In genomic region chr14:99721792-99722516, GRCh38 we compare ENCODE assay signal across 27 cellular contexts. TPM values are rescaled to one million over a fixed set of nuclear protein-coding genes. Genes with fewer than 3 reads are reported as not detected.
DNase-seq lines count a peak whose midpoint lies in the region; ATAC-seq, FAIRE-seq and TF ChIP-seq lines count a peak whose summit lies in the region.
"Had no signal": no experiment of that assay in that cellular context is flagged by ENCODE, and none has a peak within 500 bp of the region (broad histone marks: within the 10 kb centered on the region; RNA-seq: fewer than 3 reads in every experiment).

No MANE protein-coding gene starts in this region.

- POLR2A ChIA-PET in HEK293 (lab: Yijun Ruan, JAX) (no interaction called here), K562 (lab: Yijun Ruan, JAX) (no interaction called here)

- no peak overlapping the region for H3K4me3 ChIP-seq in HEK293 (ENCODE audit: low read depth, low read length)
- H3K4me3 ChIP-seq in K562 = no peak overlapping the region
- no peak overlapping the region for H3K4me3 ChIP-seq in right lobe of liver
- no peak overlapping the region for H3K4me3 ChIP-seq in upper lobe of right lung
- H3K4me3 ChIP-seq: adrenal gland; BLaER1 treated with 17β-estradiol and CSF1 and Interleukin-3, amounts not matched to agents 10 nM and 100 nM; body of pancreas; dorsolateral prefrontal cortex; stomach had no signal

- H4K20me1 ChIP-seq in K562 (replicated peaks; ENCODE audit: control insufficient read depth, insufficient read depth, low read length) = 0 out of 2 replicates have a peak, but pooled peaks cover 4% of the 10 kb centered on the region

- CTCF ChIA-PET in HEK293 (lab: Yijun Ruan, JAX) = interaction anchor here (1.4 kb wide), 1 partner anchor 163 kb away, joined by 3 read pairs; no protein-coding TSS in a partner anchor
- CTCF ChIA-PET in K562 (lab: Yijun Ruan, JAX; ENCODE audit: low intra/inter-chr PET ratio) = no interaction called here

- H3K27ac ChIP-seq in HEK293 (ENCODE audit: extremely low read depth, low read depth, low read length) (no peak overlapping the region), K562 (ENCODE audit: extremely low read depth, low read depth, low read length) (no peak overlapping the region), right lobe of liver (no peak overlapping the region), upper lobe of right lung (no peak overlapping the region)
- H3K27ac ChIP-seq: adrenal gland; BLaER1 treated with 17β-estradiol and CSF1 and Interleukin-3, amounts not matched to agents 10 nM and 100 nM; body of pancreas; dorsolateral prefrontal cortex; parathyroid adenoma; stomach had no signal

- H3K9me1 ChIP-seq in K562 (ENCODE audit: control insufficient read depth, insufficient read depth, low read length) = no peaks in the 10 kb centered on the region

- DNase-seq in K562 (ENCODE audit: extremely low read depth in 1 of 4, low spot score in 3 of 4) (no peak), right lobe of liver (peak in 2 of 3 donors; percentile 35 to 40), upper lobe of right lung (peak; percentile 53), HPDE6-E6E7 (ENCODE audit: extremely low spot score) (no peak)
- DNase-seq: activated CD4-positive, alpha-beta T cell treated with anti-CD3 and anti-CD28 coated beads for 4 hours; cerebellar nuclear complex; COR-L47; DMS53; IMR-90; kidney glomerular epithelial cell; NCI-H2107; NCI-H774; nephron progenitor cell; stimulated activated CD4-positive, alpha-beta T cell treated with anti-CD3 and anti-CD28 coated beads, Interleukin-4, amount 100 ng/mL, for 1 hour; stomach; SW 1271 had no signal

- BruUV-seq in K562 (replicated peaks; lab: Mats Ljungman, UMichigan) = no TSS peak

- no peak for FAIRE-seq in K562 (lab: Jason Lieb, UNC)
- FAIRE-seq: frontal cortex, GM12891 had no signal

- no peak for TF ChIP-seq RAD21 in K562 (CRISPR knock-in tag; conservative IDR thresholded peaks at IDR 0.05 in 1 of 2, IDR thresholded peaks at IDR 0.05 in 1 of 2)

- H3K27me3 ChIP-seq in K562 (ENCODE audit: control insufficient read depth in 2 of 2, insufficient read depth in 2 of 2, low read length in 2 of 2) = peaks cover 0 to 49% of the 10 kb centered on the region in 2 experiments; a peak in 3 of 5 replicates
- no peaks in the 10 kb centered on the region for H3K27me3 ChIP-seq in right lobe of liver
- no peaks in the 10 kb centered on the region for H3K27me3 ChIP-seq in upper lobe of right lung
- H3K27me3 ChIP-seq: adrenal gland; BLaER1 treated with 17β-estradiol and CSF1 and Interleukin-3, amounts not matched to agents 10 nM and 100 nM; body of pancreas; dorsolateral prefrontal cortex had no signal

- H3K4me2 ChIP-seq in K562 (ENCODE audit: insufficient read depth, low read length) = no peak overlapping the region
- H3K4me2 ChIP-seq: BLaER1 treated with 17β-estradiol and CSF1 and Interleukin-3, amounts not matched to agents 10 nM and 100 nM had no signal

- H3K4me1 ChIP-seq in HEK293 (ENCODE audit: control insufficient read depth, insufficient read depth, low read length) (no peaks in the 10 kb centered on the region), K562 (replicated peaks in 1 of 2; ENCODE audit: control insufficient read depth in 2 of 2, insufficient read depth in 2 of 2, low read length in 2 of 2) (peaks cover 0 to 8% of the 10 kb centered on the region in 2 experiments; a peak in 2 of 5 replicates), right lobe of liver (no peaks in the 10 kb centered on the region), upper lobe of right lung (no peaks in the 10 kb centered on the region)
- H3K4me1 ChIP-seq: adrenal gland, body of pancreas, stomach had no signal

- TF ChIP-seq POLR2A in K562 (conservative IDR thresholded peaks at IDR 0.05) = no peak
- TF ChIP-seq POLR2A in right lobe of liver (IDR thresholded peaks at IDR 0.05) = no peak

- no peak for TF ChIP-seq EP300 in K562 (IDR thresholded peaks at IDR 0.05; ENCODE audit: low read length)

- H3K9me3 ChIP-seq in HEK293 (ENCODE audit: control insufficient read depth, insufficient read depth, low read depth, low read length) = no peaks in the 10 kb centered on the region
- H3K9me3 ChIP-seq in K562 (replicated peaks; ENCODE audit: control insufficient read depth, insufficient read depth, low read depth, low read length) = no peaks in the 10 kb centered on the region
- H3K9me3 ChIP-seq in right lobe of liver = no peaks in the 10 kb centered on the region
- H3K9me3 ChIP-seq in upper lobe of right lung = no peaks in the 10 kb centered on the region
- H3K9me3 ChIP-seq: adrenal gland; BLaER1 treated with 17β-estradiol and CSF1 and Interleukin-3, amounts not matched to agents 10 nM and 100 nM; body of pancreas; stomach had no signal

- H2AFZ ChIP-seq in K562 (ENCODE audit: low read depth, low read length) = no peak overlapping the region
- H2AFZ ChIP-seq: parathyroid adenoma had no signal

- H3K36me3 ChIP-seq in HEK293 (ENCODE audit: control insufficient read depth in 2 of 2, insufficient read depth in 1 of 2, low read length in 2 of 2) (no peaks in the 10 kb centered on the region), K562 (ENCODE audit: control insufficient read depth, insufficient read depth, low read length) (no peaks in the 10 kb centered on the region), right lobe of liver (no peaks in the 10 kb centered on the region), upper lobe of right lung (no peaks in the 10 kb centered on the region)
- H3K36me3 ChIP-seq: adrenal gland; BLaER1 treated with 17β-estradiol and CSF1 and Interleukin-3, amounts not matched to agents 10 nM and 100 nM; stomach had no signal

- in situ Hi-C loops in K562 (cut with MboI) = loop anchor here (10.0 kb wide), 1 partner anchor 163 kb away; no protein-coding TSS in a partner anchor

- no peaks in the 10 kb centered on the region for H3K79me2 ChIP-seq in K562 (ENCODE audit: control insufficient read depth, insufficient read depth, low read length)
- H3K79me2 ChIP-seq: parathyroid adenoma had no signal

- TF ChIP-seq CTCF in HEK293 (tag by site-specific recombination; IDR thresholded peaks at IDR 0.05) (no peak), K562 (IDR thresholded peaks at IDR 0.05 in 2 of 3, conservative IDR thresholded peaks at IDR 0.05 in 1 of 3; ENCODE audit: insufficient read depth in 2 of 3, low read depth in 1 of 3, low read length in 3 of 3) (no peak), right lobe of liver (IDR thresholded peaks at IDR 0.05) (no peak), upper lobe of right lung (IDR thresholded peaks at IDR 0.05) (no peak)

- H3K9ac ChIP-seq in K562 (ENCODE audit: insufficient read depth in 1 of 2, low read depth in 2 of 2, low read length in 2 of 2) = no peak overlapping the region
- H3K9ac ChIP-seq: BLaER1 treated with 17β-estradiol and CSF1 and Interleukin-3, amounts not matched to agents 10 nM and 100 nM; parathyroid adenoma had no signal

- ATAC-seq in K562 (no peak), right lobe of liver (no peak), upper lobe of right lung (no peak), HG03095 (IDR thresholded peaks at IDR 0.05; ENCODE audit: unreplicated experiment) (no peak), HG03108 (IDR thresholded peaks at IDR 0.05; ENCODE audit: unreplicated experiment) (no peak)
- ATAC-seq: body of pancreas, HCT116 had no signal

- WGBS in K562 (ENCODE audit: insufficient coverage, low coverage, missing lambda C conversion rate) = 0% methylated on average over 9 of the region's 12 CpGs
- WGBS in right lobe of liver (ENCODE audit: insufficient coverage, low coverage, low lambda C conversion rate, missing lambda C conversion rate) = 76% methylated on average over 2 of the region's 12 CpGs

- intact Hi-C loops in K562 (cut with micrococcal nuclease) = no loop called here
- intact Hi-C loops in right lobe of liver (cut with DNase I) = no loop called here
- intact Hi-C loops in upper lobe of right lung (cut with DNase I) = no loop called here

TF ChIP-seq in HEK293, 187 proteins besides CTCF, POLR2A, EP300 and RAD21:
- no peak for TF ChIP-seq ZNF433 (tag by site-specific recombination; IDR thresholded peaks at IDR 0.05; ENCODE audit: low read depth)
- no peak for TF ChIP-seq OSR2 (tag by site-specific recombination; IDR thresholded peaks at IDR 0.05)
- peak; percentile 80; the same call in 1 of the 2 replicates for TF ChIP-seq ZNF768 (tag by site-specific recombination; IDR thresholded peaks at IDR 0.05)

TF ChIP-seq in K562, 482 proteins besides CTCF, POLR2A, EP300 and RAD21 (continues in another document):
- TF ChIP-seq ZFP36 (IDR thresholded peaks at IDR 0.05; ENCODE audit: low read depth, low read length, partially characterized antibody) (peak; percentile 38), MEIS2 (IDR thresholded peaks at IDR 0.05; ENCODE audit: partially characterized antibody) (no peak)
- TF ChIP-seq, protein P1, sequence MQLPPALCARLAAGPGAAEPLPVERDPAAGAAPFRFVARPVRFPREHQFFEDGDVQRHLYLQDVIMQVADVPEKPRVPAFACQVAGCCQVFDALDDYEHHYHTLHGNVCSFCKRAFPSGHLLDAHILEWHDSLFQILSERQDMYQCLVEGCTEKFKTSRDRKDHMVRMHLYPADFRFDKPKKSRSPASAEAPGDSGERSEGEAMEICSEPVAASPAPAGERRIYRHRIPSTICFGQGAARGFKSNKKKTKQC (CRISPR knock-in tag; IDR thresholded peaks at IDR 0.05) = no peak

RNA-seq across cellular contexts. Expression of gene CYP46A1, which starts 37.9 kb away (rescaled TPM):
- total RNA-seq in K562 (2011; cell fraction: chromatin; rRNA removed; ENCODE audit: low replicate concordance) = not detected in 2 replicates
- total RNA-seq in K562 (2011; cell fraction: nucleolus; rRNA removed) = not detected in 2 replicates
- not detected in 2 replicates for total RNA-seq in K562 (2011; cell fraction: nucleoplasm; rRNA removed)
- total RNA-seq in K562 (2014; rRNA removed) (not detected in 2 replicates), K562 (2014; rRNA removed; fragmentation: Illumina TruSeq; extraction: Trizol) (not detected in 2 replicates), K562 (2015; rRNA removed; fragmentation: Illumina TruSeq; extraction: Trizol) (not detected in 2 replicates), K562 (2021) (not detected in 2 replicates), right lobe of liver (1 to 10 TPM in 1 of 6 experiments, under 1 TPM in 4, not detected in 1; 0.06 to 1.6 (median 0.42) TPM), upper lobe of right lung (1.3 TPM)
- polyA plus RNA-seq in K562 (2011; rRNA removed) (not detected in 2 replicates), K562 (2014; fragmentation: Illumina TruSeq; extraction: Trizol) (not detected in 2 replicates), K562 (2014; fragmentation: Nextera tagmentation; extraction: Ambion mirVana) (not detected), K562 (2014; rRNA removed) (0.05 TPM in 1 of 2 replicates, not detected in the other)
- polyA plus RNA-seq in K562 (2011; cell fraction: cytosol; rRNA removed) = not detected in 2 replicates
- 0.04 and 0.06 TPM in 2 replicates for polyA plus RNA-seq in K562 (2011; cell fraction: nucleus; rRNA removed)
- not detected in 2 replicates for polyA plus RNA-seq in K562 (2012)
- polyA minus RNA-seq in K562 (2011; rRNA and poly(A)+ RNA removed) = not detected in 2 replicates
- polyA minus RNA-seq in K562 (2011; cell fraction: cytosol; rRNA and poly(A)+ RNA removed) = not detected in 2 replicates
- not detected in 2 replicates for polyA minus RNA-seq in K562 (2011; cell fraction: nucleus; rRNA and poly(A)+ RNA removed)

Comparison
In these comparisons a context has a peak if more than half of its experiments do, and no peak if none do; other contexts are left out.
1. DNase-seq: peak in right lobe of liver (2 of 3) and upper lobe of right lung (single experiment); none in K562 (0 of 4) and HPDE6-E6E7 (single experiment).